ENCODE assay signal across 8 cellular contexts in genomic region chr7:49001610-49002033, GRCh38.
A peak's percentile ranks its signal among the peaks of the same experiment; 100 is the strongest.
DNase-seq lines count a peak whose midpoint lies in the region; ATAC-seq and TF ChIP-seq lines count a peak whose summit lies in the region.

No MANE protein-coding gene starts in this region.

- H3K27me3 ChIP-seq in GM23248 (replicated peaks; ENCODE audit: insufficient read depth) (no peaks in the 10 kb centered on the region), heart right ventricle (no peaks in the 10 kb centered on the region)

- intact Hi-C loops in heart right ventricle (cut with DNase I), result loop anchor here in 3 of 10 donors (5.0 to 10.0 kb wide), 3 partner anchors 793 to 853 kb away; no protein-coding TSS in a partner anchor

- H3K27ac ChIP-seq in GM23248, result no peak overlapping the region
- H3K27ac ChIP-seq in heart right ventricle, result no peak overlapping the region

- H3K4me1 ChIP-seq in GM23248 (ENCODE audit: insufficient read depth), result no peaks in the 10 kb centered on the region
- no peaks in the 10 kb centered on the region for H3K4me1 ChIP-seq in heart right ventricle

- DNase-seq in stimulated activated CD4-positive, alpha-beta T cell treated with anti-CD3 and anti-CD28 coated beads, Interleukin-12 subunit alpha, Interleukin-12 subunit beta, amount 100 ng/mL, for 48 hours (ENCODE audit: low read depth in 2 of 3, low spot score in 1 of 3), result peak in 2 of 3 donors; percentile 0 to 3
- no peak for DNase-seq in stimulated activated CD4-positive, alpha-beta T cell treated with anti-CD3 and anti-CD28 coated beads, Interleukin-4, amount 100 ng/mL, for 24 hours
- DNase-seq in GM23248 (peak; percentile 10), HuH-7 (ENCODE audit: low spot score) (peak; percentile 10), heart right ventricle (no peak), cortex of kidney (lab: John Stamatoyannopoulos, UW) (no peak), dedifferentiated amniotic fluid mesenchymal stem cell (ENCODE audit: extremely low spot score) (no peak)

- ATAC-seq in SK-N-SH treated with all-trans-retinoic acid at 6 μM for 48 hours, result peak; percentile 98
- peak in 4 of 8 donors; percentile 42 to 79 (median 62) for ATAC-seq in heart right ventricle

- H3K4me3 ChIP-seq in GM23248 (no peak overlapping the region), heart right ventricle (no peak overlapping the region)

- H3K79me2 ChIP-seq in GM23248 (ENCODE audit: insufficient read depth), result no peaks in the 10 kb centered on the region

- no peak overlapping the region for H3K9ac ChIP-seq in GM23248

- no peaks in the 10 kb centered on the region for H4K20me1 ChIP-seq in GM23248 (ENCODE audit: insufficient read depth)

- H3K9me3 ChIP-seq in GM23248 (ENCODE audit: low read depth), result no peaks in the 10 kb centered on the region
- H3K9me3 ChIP-seq in heart right ventricle, result peaks cover 0 to 21% (median 0%) of the 10 kb centered on the region in 11 donors

- no peaks in the 10 kb centered on the region for H3K36me3 ChIP-seq in GM23248 (ENCODE audit: low read depth)
- no peaks in the 10 kb centered on the region for H3K36me3 ChIP-seq in heart right ventricle

- in situ Hi-C loops in GM23248 (cut with MboI), result no loop called here

- 0% methylated on average over 1 of the region's 1 CpG for WGBS in GM23248 (ENCODE audit: low coverage in 1 of 2, low lambda C conversion rate in 2 of 2, missing lambda C conversion rate in 2 of 2), 2 experiments
- 3 to 17% methylated on average over 1 of the region's 1 CpG for WGBS in heart right ventricle, 2 donors

- no peak overlapping the region for H2AFZ ChIP-seq in GM23248

- no peaks in the 10 kb centered on the region for H3F3A ChIP-seq in GM23248 (ENCODE audit: insufficient read depth)

- TF ChIP-seq CTCF in heart right ventricle (IDR thresholded peaks at IDR 0.05), result peak in 8 of 9 donors; percentile 30 to 62 (median 52)

- H3K9me2 ChIP-seq in GM23248 (ENCODE audit: insufficient read depth), result no peaks in the 10 kb centered on the region

- H3K4me2 ChIP-seq in GM23248 (ENCODE audit: unreplicated experiment), result no peak overlapping the region

TF ChIP-seq in SK-N-SH treated with all-trans-retinoic acid at 6 μM for 48 hours, 23 proteins besides CTCF, POLR2A, EP300 and RAD21:
- TF ChIP-seq SNAI2 (CRISPR knock-in tag; IDR thresholded peaks at IDR 0.05), result no peak
- no peak for TF ChIP-seq BACH2 (CRISPR knock-in tag; IDR thresholded peaks at IDR 0.05; ENCODE audit: borderline replicate concordance)
- no peak for TF ChIP-seq ISL1 (CRISPR knock-in tag; IDR thresholded peaks at IDR 0.05)
- no peak for TF ChIP-seq ZNF70 (CRISPR knock-in tag; IDR thresholded peaks at IDR 0.05)
- no peak for TF ChIP-seq OSR1 (CRISPR knock-in tag; IDR thresholded peaks at IDR 0.05)
- no peak for TF ChIP-seq ZNF565 (CRISPR knock-in tag; conservative IDR thresholded peaks at IDR 0.05; ENCODE audit: low read depth)
- no peak for TF ChIP-seq CSDC2 (CRISPR knock-in tag; IDR thresholded peaks at IDR 0.05)
- no peak for TF ChIP-seq ZC3H10 (CRISPR knock-in tag; IDR thresholded peaks at IDR 0.05)
- TF ChIP-seq ESRRG (CRISPR knock-in tag; IDR thresholded peaks at IDR 0.05), result no peak
- no peak for TF ChIP-seq TSHZ2 (CRISPR knock-in tag; IDR thresholded peaks at IDR 0.05)
- TF ChIP-seq ZNF8 (CRISPR knock-in tag; IDR thresholded peaks at IDR 0.05), result no peak
- no peak for TF ChIP-seq ZFP30 (CRISPR knock-in tag; IDR thresholded peaks at IDR 0.05)

Comparison
In these comparisons a context has a peak if more than half of its experiments do, and no peak if none do; other contexts are left out.
1. DNase-seq: peak in stimulated activated CD4-positive, alpha-beta T cell treated with anti-CD3 and anti-CD28 coated beads, Interleukin-12 subunit alpha, Interleukin-12 subunit beta, amount 100 ng/mL, for 48 hours (2 of 3), GM23248 (single experiment) and HuH-7 (single experiment); none in stimulated activated CD4-positive, alpha-beta T cell treated with anti-CD3 and anti-CD28 coated beads, Interleukin-4, amount 100 ng/mL, for 24 hours (single experiment), heart right ventricle (0 of 2), cortex of kidney (single experiment) and dedifferentiated amniotic fluid mesenchymal stem cell (single experiment).